ENCODE assay signal across 12 cellular contexts in the genomic region with DNA sequence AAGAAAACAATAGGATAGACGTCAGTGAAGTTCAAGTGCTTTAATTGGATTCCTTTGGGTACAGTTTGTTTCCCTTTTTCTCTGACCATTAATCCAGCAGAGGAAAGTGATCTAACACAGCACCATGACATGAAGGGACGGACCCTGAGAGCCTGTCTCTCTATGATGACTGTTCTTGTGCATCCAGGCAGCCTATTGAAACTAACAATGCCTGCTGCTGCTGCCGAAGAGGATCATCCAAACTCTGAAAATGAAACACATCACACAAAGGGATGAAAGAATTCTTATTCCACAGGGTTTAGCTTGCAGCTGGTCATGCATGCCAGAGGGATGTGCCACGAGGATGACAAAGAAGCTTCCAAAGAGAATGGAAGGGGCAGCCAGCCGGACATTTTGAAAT.
A peak's percentile ranks its signal among the peaks of the same experiment; 100 is the strongest.
DNase-seq lines count a peak whose midpoint lies in the region; TF ChIP-seq lines count a peak whose summit lies in the region.
"Had no signal": no experiment of that assay in that cellular context is flagged by ENCODE, and none has a peak within 500 bp of the region (broad histone marks: within the 10 kb centered on the region; RNA-seq: fewer than 3 reads in every experiment).

No MANE protein-coding gene starts in this region.

- H3K9me3 ChIP-seq in breast epithelium (no peaks in the 10 kb centered on the region), uterus (no peaks in the 10 kb centered on the region)
- no peaks in the 10 kb centered on the region for H3K9me3 ChIP-seq in effector memory CD4-positive, alpha-beta T cell (ENCODE audit: control insufficient read depth, low read length)
- H3K9me3 ChIP-seq: lower lobe of right lung, upper lobe of left lung had no signal

- H3K36me3 ChIP-seq in breast epithelium: no peaks in the 10 kb centered on the region
- no peaks in the 10 kb centered on the region for H3K36me3 ChIP-seq in uterus
- peaks cover 13% of the 10 kb centered on the region for H3K36me3 ChIP-seq in effector memory CD4-positive, alpha-beta T cell (ENCODE audit: control insufficient read depth, insufficient read depth, low read length)
- H3K36me3 ChIP-seq: lower lobe of right lung, upper lobe of left lung had no signal

- H3K4me3 ChIP-seq in breast epithelium (peak overlapping the region in 1 of 3 donors; percentile 22), uterus (no peak overlapping the region)
- no peak overlapping the region for H3K4me3 ChIP-seq in effector memory CD4-positive, alpha-beta T cell (ENCODE audit: insufficient read depth, low read depth, low read length, poor library complexity, severe bottlenecking)
- H3K4me3 ChIP-seq: lower lobe of right lung, upper lobe of left lung had no signal

- H3K4me1 Mint-ChIP-seq in MCF 10A (ENCODE audit: insufficient read depth, unreplicated experiment) (peaks cover 17% of the 10 kb centered on the region), chondrocyte (ENCODE audit: low read depth) (peaks cover 17% of the 10 kb centered on the region)

- H3K4me3 Mint-ChIP-seq in MCF 10A (ENCODE audit: unreplicated experiment) (no peak overlapping the region), chondrocyte (ENCODE audit: unreplicated experiment) (no peak overlapping the region)
- H3K4me3 Mint-ChIP-seq: IgD-negative memory B cell had no signal

- H3K27me3 ChIP-seq in breast epithelium (no peaks in the 10 kb centered on the region), uterus (no peaks in the 10 kb centered on the region)
- H3K27me3 ChIP-seq in effector memory CD4-positive, alpha-beta T cell (replicated peaks; ENCODE audit: control insufficient read depth, insufficient read depth, low read length, poor library complexity, severe bottlenecking): no peaks in the 10 kb centered on the region
- H3K27me3 ChIP-seq: upper lobe of left lung had no signal

- POLR2A ChIA-PET in MCF 10A (lab: Yijun Ruan, JAX): interaction anchor here (0.7 kb wide), 1 partner anchor 695 kb away, joined by 3 read pairs; no protein-coding TSS in a partner anchor

- TF ChIP-seq POLR2A in breast epithelium (IDR thresholded peaks at IDR 0.05) (no peak), uterus (IDR thresholded peaks at IDR 0.05) (no peak)

- peaks cover 10% of the 10 kb centered on the region for H3K9me3 Mint-ChIP-seq in MCF 10A (ENCODE audit: unreplicated experiment)
- H3K9me3 Mint-ChIP-seq in chondrocyte (ENCODE audit: low read depth): peaks cover 10% of the 10 kb centered on the region
- H3K9me3 Mint-ChIP-seq: IgD-negative memory B cell had no signal

- intact Hi-C loops in breast epithelium (cut with DNase I; ENCODE audit: low total_unique reads) (no loop called here), MCF 10A (cut with micrococcal nuclease) (no loop called here), uterus (cut with DNase I; ENCODE audit: low total_unique reads) (no loop called here)

- H3K27me3 Mint-ChIP-seq in MCF 10A (ENCODE audit: insufficient read depth, unreplicated experiment) (no peaks in the 10 kb centered on the region), chondrocyte (ENCODE audit: low read depth) (no peaks in the 10 kb centered on the region)
- H3K27me3 Mint-ChIP-seq: IgD-negative memory B cell had no signal

- CTCF ChIA-PET in MCF 10A (lab: Yijun Ruan, JAX): interaction anchor here (1.2 kb wide), 1 partner anchor 20 kb away, joined by 3 read pairs; no protein-coding TSS in a partner anchor

- no TSS peak for BruUV-seq in MCF 10A (replicated peaks; lab: Mats Ljungman, UMichigan)

- DNase-seq in breast epithelium (ENCODE audit: low spot score in 2 of 2) (no peak), MCF 10A (ENCODE audit: unreplicated experiment) (no peak), epidermal melanocyte (ENCODE audit: insufficient read length, low spot score) (peak; percentile 29), myocyte (ENCODE audit: low read depth) (peak; percentile 90), uterus (no peak), chondrocyte (ENCODE audit: low spot score) (no peak)
- no peak for DNase-seq in effector memory CD4-positive, alpha-beta T cell
- no peak for DNase-seq in activated CD8-positive, alpha-beta memory T cell treated with anti-CD3 and anti-CD28 coated beads, Interleukin-2, amount 50 U/mL, for 48 hours
- DNase-seq: lower lobe of right lung, NCI-H524, upper lobe of left lung had no signal

- no peaks in the 10 kb centered on the region for H3K36me3 Mint-ChIP-seq in MCF 10A (ENCODE audit: insufficient read depth, unreplicated experiment)
- peaks cover 3% of the 10 kb centered on the region for H3K36me3 Mint-ChIP-seq in chondrocyte (ENCODE audit: low read depth)

- H3K4me1 ChIP-seq in breast epithelium (peaks cover 0 to 5% of the 10 kb centered on the region in 2 donors), uterus (no peaks in the 10 kb centered on the region)
- no peaks in the 10 kb centered on the region for H3K4me1 ChIP-seq in effector memory CD4-positive, alpha-beta T cell (ENCODE audit: control insufficient read depth, insufficient read depth, low read length, poor library complexity, severe bottlenecking)
- H3K4me1 ChIP-seq: lower lobe of right lung had no signal

- TF ChIP-seq CTCF in breast epithelium (IDR thresholded peaks at IDR 0.05) (no peak), MCF 10A (IDR thresholded peaks at IDR 0.05; ENCODE audit: unreplicated experiment) (no peak), uterus (IDR thresholded peaks at IDR 0.05) (no peak), chondrocyte (IDR thresholded peaks at IDR 0.05) (no peak)

- H3K27ac ChIP-seq in breast epithelium (peak overlapping the region; percentile 78 to 80), uterus (peak overlapping the region; percentile 10 to 48)
- no peak overlapping the region for H3K27ac ChIP-seq in effector memory CD4-positive, alpha-beta T cell (ENCODE audit: insufficient read depth, low read length, poor library complexity, severe bottlenecking)
- H3K27ac ChIP-seq: lower lobe of right lung, upper lobe of left lung had no signal

- H3K27ac Mint-ChIP-seq in MCF 10A (ENCODE audit: low read depth, unreplicated experiment): no peak overlapping the region
- no peak overlapping the region for H3K27ac Mint-ChIP-seq in chondrocyte (ENCODE audit: unreplicated experiment)
- H3K27ac Mint-ChIP-seq: IgD-negative memory B cell had no signal

Comparison
In these comparisons a context has a peak if more than half of its experiments do, and no peak if none do; other contexts are left out.
1. DNase-seq: peak in epidermal melanocyte (single experiment) and myocyte (single experiment); none in breast epithelium (0 of 2), MCF 10A (single experiment), uterus (0 of 2), effector memory CD4-positive, alpha-beta T cell (0 of 3), chondrocyte (single experiment) and activated CD8-positive, alpha-beta memory T cell treated with anti-CD3 and anti-CD28 coated beads, Interleukin-2, amount 50 U/mL, for 48 hours (single experiment).